In genomic region chr2:239157766-239158165, GRCh38 we compare ENCODE assay signal across 9 cellular contexts.
DNase-seq lines count a peak whose midpoint lies in the region; ATAC-seq, FAIRE-seq and TF ChIP-seq lines count a peak whose summit lies in the region.
"Had no signal": no experiment of that assay in that cellular context is flagged by ENCODE, and none has a peak within 500 bp of the region (broad histone marks: within the 10 kb centered on the region; RNA-seq: fewer than 3 reads in every experiment).

No MANE protein-coding gene starts in this region.

- no peaks in the 10 kb centered on the region; the same call in 2 of the 3 replicates for H3K9me3 Mint-ChIP-seq in GM23338

- H3K4me3 Mint-ChIP-seq in GM23338 = no peak overlapping the region

- H3K9ac ChIP-seq in PC-3 (ENCODE audit: low read length) = no peak overlapping the region

- no peak overlapping the region; the same call in 1 of the 2 replicates for H3K27ac Mint-ChIP-seq in GM23338

- 47 to 59% (median 53%) methylated on average over 11 of the region's 11 CpGs for WGBS in heart left ventricle, 4 donors

- peaks cover 44% of the 10 kb centered on the region for H3K36me3 Mint-ChIP-seq in GM23338 (ENCODE audit: low read depth)

- no peak for FAIRE-seq in HTR-8/SVneo (lab: Jason Lieb, UNC)

- H3K27me3 Mint-ChIP-seq in GM23338 (ENCODE audit: insufficient read depth, low read depth, poor library complexity) = peaks cover 9% of the 10 kb centered on the region

- H3K4me3 ChIP-seq in GM23338 (no peak overlapping the region), PC-3 (ENCODE audit: low read length) (no peak overlapping the region), heart left ventricle (no peak overlapping the region), osteoblast (ENCODE audit: insufficient read depth, low read length) (no peak overlapping the region)

- no peak overlapping the region for H2AFZ ChIP-seq in GM23338
- H2AFZ ChIP-seq in PC-3 (ENCODE audit: low read length) = no peak overlapping the region
- no peak overlapping the region for H2AFZ ChIP-seq in osteoblast (ENCODE audit: low read length)

- peak; percentile 73 for DNase-seq in GM23338 (ENCODE audit: low spot score)
- peak; percentile 61 for DNase-seq in PC-3
- peak in 3 of 5 donors; percentile 16 to 60 (median 18) for DNase-seq in heart left ventricle
- DNase-seq in sciatic nerve (ENCODE audit: low spot score) = peak; percentile 72
- DNase-seq in NOMO-1 treated with dmso at 0.1 percent for 144 hours (lab: John Stamatoyannopoulos, UW; ENCODE audit: unreplicated experiment) = no peak
- DNase-seq in HTR-8/SVneo (ENCODE audit: insufficient read length, low spot score) = no peak
- no peak for DNase-seq in osteoblast (ENCODE audit: insufficient read length, low spot score, missing footprints)
- DNase-seq: mesenchymal stem cell; stimulated activated CD4-positive, alpha-beta T cell treated with anti-CD3 and anti-CD28 coated beads, Interleukin-1b, Interleukin-23, amount 100 ng/mL, for 48 hours had no signal

- TF ChIP-seq CTCF in GM23338 (conservative IDR thresholded peaks at IDR 0.05; ENCODE audit: low read depth in 2 of 2) (no peak), PC-3 (conservative IDR thresholded peaks at IDR 0.05; ENCODE audit: low read depth, low read length) (no peak), heart left ventricle (IDR thresholded peaks at IDR 0.05) (no peak), osteoblast (IDR thresholded peaks at IDR 0.05; ENCODE audit: extremely low read depth, low read depth, low read length) (no peak)

- intact Hi-C loops in PC-3 (cut with micrococcal nuclease) (no loop called here), heart left ventricle (cut with DNase I) (loop anchor here in 1 of 10 donors (10.0 kb wide), 1 partner anchor 237 kb away; no protein-coding TSS in a partner anchor), sciatic nerve (cut with DNase I) (no loop called here)

- H3K79me2 ChIP-seq in GM23338 (replicated peaks; ENCODE audit: insufficient read depth) (no peaks in the 10 kb centered on the region), PC-3 (ENCODE audit: low read length) (no peaks in the 10 kb centered on the region), osteoblast (ENCODE audit: insufficient read depth, low read length) (no peaks in the 10 kb centered on the region)

- ATAC-seq in GM23338 (peak; percentile 96), PC-3 (peak; percentile 93), heart left ventricle (peak in 2 of 4 donors; percentile 28 to 50), sciatic nerve (peak; percentile 33)

- H3K27me3 ChIP-seq in GM23338 (ENCODE audit: insufficient read depth) (no peaks in the 10 kb centered on the region), PC-3 (ENCODE audit: low read length) (no peaks in the 10 kb centered on the region), heart left ventricle (no peaks in the 10 kb centered on the region), osteoblast (ENCODE audit: insufficient read depth, low read length) (no peaks in the 10 kb centered on the region)

- no peaks in the 10 kb centered on the region for H3F3A ChIP-seq in GM23338 (replicated peaks; ENCODE audit: low read depth)
- no peaks in the 10 kb centered on the region for H3F3A ChIP-seq in PC-3 (ENCODE audit: low read length, unreplicated experiment)

- H3K9me3 ChIP-seq in PC-3 (ENCODE audit: low read length) = no peaks in the 10 kb centered on the region
- H3K9me3 ChIP-seq in heart left ventricle = no peaks in the 10 kb centered on the region
- H3K9me3 ChIP-seq in osteoblast (ENCODE audit: low read depth, low read length) = no peaks in the 10 kb centered on the region

- CTCF ChIA-PET in PC-3 (lab: Charles Lee) = interaction anchor here (0.6 kb wide), 1 partner anchor 18 kb away, joined by 9 read pairs; no protein-coding TSS in a partner anchor

- H3K9me2 ChIP-seq in GM23338 (ENCODE audit: insufficient read depth) (no peaks in the 10 kb centered on the region), PC-3 (replicated peaks; ENCODE audit: low read length) (no peaks in the 10 kb centered on the region)

- POLR2A ChIA-PET in PC-3 (lab: Charles Lee; ENCODE audit: unreplicated experiment) = no interaction called here

- H3K36me3 ChIP-seq in GM23338 (ENCODE audit: insufficient read depth) (no peaks in the 10 kb centered on the region), PC-3 (ENCODE audit: low read depth, low read length) (no peaks in the 10 kb centered on the region), heart left ventricle (peaks cover 0 to 81% (median 65%) of the 10 kb centered on the region in 9 donors), osteoblast (ENCODE audit: insufficient read depth, low read length) (no peaks in the 10 kb centered on the region)

- H3K4me1 ChIP-seq in GM23338 (ENCODE audit: insufficient read depth) = no peaks in the 10 kb centered on the region
- H3K4me1 ChIP-seq in PC-3 (ENCODE audit: insufficient read depth, low read length) = no peaks in the 10 kb centered on the region
- peaks cover 0 to 9% (median 0%) of the 10 kb centered on the region in 12 donors for H3K4me1 ChIP-seq in heart left ventricle
- H3K4me1 ChIP-seq in osteoblast (ENCODE audit: insufficient read depth, low read length) = no peaks in the 10 kb centered on the region

- TF ChIP-seq POLR2A in heart left ventricle (IDR thresholded peaks at IDR 0.05) = no peak

- BruUV-seq in PC-3 (replicated peaks; lab: Mats Ljungman, UMichigan) = no TSS peak

- H3K4me1 Mint-ChIP-seq in GM23338 = peaks cover 7% of the 10 kb centered on the region

- H3K27ac ChIP-seq in GM23338 (ENCODE audit: low read depth) (no peak overlapping the region), PC-3 (ENCODE audit: low read length) (no peak overlapping the region), heart left ventricle (no peak overlapping the region), osteoblast (ENCODE audit: low read depth, low read length) (no peak overlapping the region)

- H4K20me1 ChIP-seq in GM23338 (replicated peaks; ENCODE audit: insufficient read depth) = peaks cover 3% of the 10 kb centered on the region; the same call in 1 of the 2 replicates
- no peaks in the 10 kb centered on the region for H4K20me1 ChIP-seq in PC-3 (ENCODE audit: low read length)
- no peaks in the 10 kb centered on the region for H4K20me1 ChIP-seq in osteoblast (ENCODE audit: insufficient read depth, low read length)

- H3K4me2 ChIP-seq in GM23338 (no peak overlapping the region), PC-3 (ENCODE audit: low read length) (peak overlapping the region; percentile 31; the same call in 1 of the 2 replicates), osteoblast (ENCODE audit: insufficient read depth, low read length) (no peak overlapping the region)

TF ChIP-seq in GM23338, 12 proteins besides CTCF, POLR2A, EP300 and RAD21 (continues in another document):
- TF ChIP-seq ZNF114 (CRISPR knock-in tag; IDR thresholded peaks at IDR 0.05) (no peak), JUNB (IDR thresholded peaks at IDR 0.05; ENCODE audit: unreplicated experiment) (no peak), EZH2phosphoT487 (IDR thresholded peaks at IDR 0.05; ENCODE audit: unreplicated experiment) (no peak)

Comparison
In these comparisons a context has a peak if more than half of its experiments do, and no peak if none do; other contexts are left out.
1. DNase-seq: peak in GM23338 (single experiment), PC-3 (single experiment), heart left ventricle (3 of 5) and sciatic nerve (single experiment); none in NOMO-1 treated with dmso at 0.1 percent for 144 hours (single experiment), HTR-8/SVneo (single experiment) and osteoblast (single experiment).